8 cellular contexts compared by ENCODE assay signal in genomic region chr6:41560440-41561192, GRCh38. TPM values are rescaled to one million over a fixed set of nuclear protein-coding genes. Genes with fewer than 3 reads are reported as not detected.
A peak's percentile ranks its signal among the peaks of the same experiment; 100 is the strongest.
DNase-seq lines count a peak whose midpoint lies in the region; ATAC-seq, FAIRE-seq and TF ChIP-seq lines count a peak whose summit lies in the region.

No MANE protein-coding gene starts in this region.

- peak overlapping the region; percentile 87 for H3K27ac Mint-ChIP-seq in activated CD8-positive, alpha-beta T cell treated with anti-CD3 and anti-CD28 coated beads for 36 hours
- H3K27ac Mint-ChIP-seq in natural killer cell treated with Interleukin-12 subunit alpha and Interleukin-12 subunit beta and Interleukin-15 and Interleukin-18, amount 100 ng/mL, for 72 hours: peak overlapping the region; percentile 90 to 91

- H2BK15ac ChIP-seq in H1 (ENCODE audit: low read length): peak overlapping the region; percentile 37; the same call in 1 of the 2 replicates

- TF ChIP-seq RAD21 in H1 (IDR thresholded peaks at IDR 0.05 in 1 of 2, conservative IDR thresholded peaks at IDR 0.05 in 1 of 2; ENCODE audit: low read depth in 2 of 2, low read length in 2 of 2): no peak

- peaks cover 7% of the 10 kb centered on the region; the same call in 1 of the 2 replicates for H3K23me2 ChIP-seq in H1 (ENCODE audit: low read depth, low read length)

- H4K5ac ChIP-seq in H1 (ENCODE audit: insufficient read length, low read depth, low read length): no peak overlapping the region

- peak in 1 of 2 experiments; percentile 89 for DNase-seq in HL-60 (ENCODE audit: low read depth in 1 of 2, low spot score in 1 of 2)
- peak; percentile 94 for DNase-seq in activated CD8-positive, alpha-beta T cell treated with anti-CD3 and anti-CD28 coated beads for 36 hours
- DNase-seq in H1 (ENCODE audit: low read depth in 1 of 2, low spot score in 2 of 2): peak in 1 of 2 experiments; percentile 80
- peak; percentile 96 for DNase-seq in natural killer cell treated with Interleukin-12 subunit alpha and Interleukin-12 subunit beta and Interleukin-15 and Interleukin-18, amount 100 ng/mL, for 72 hours (ENCODE audit: low spot score)
- DNase-seq in stomach: peak; percentile 59
- no peak for DNase-seq in H4 (ENCODE audit: low spot score)
- no peak for DNase-seq in cerebellar nuclear complex (lab: John Stamatoyannopoulos, UW)

- H2BK12ac ChIP-seq in H1 (ENCODE audit: low read depth, low read length): peak overlapping the region; percentile 60; the same call in 1 of the 2 replicates

- peak overlapping the region; percentile 66 to 80 for H3K4me2 ChIP-seq in H1 (ENCODE audit: insufficient read depth in 1 of 2, low read depth in 2 of 2, low read length in 2 of 2)

- H3K27ac ChIP-seq in HL-60 (replicated peaks) (peak overlapping the region; percentile 66), H1 (ENCODE audit: low read depth, low read length) (no peak overlapping the region), stomach (peak overlapping the region; percentile 46 to 62 (median 60))

- no peak overlapping the region for H4K8ac ChIP-seq in H1 (ENCODE audit: extremely low read depth, insufficient read depth, low read length)

- no peak for FAIRE-seq in H1 (lab: Jason Lieb, UNC)

- peak overlapping the region; percentile 94; the same call in 1 of the 2 replicates for H2BK20ac ChIP-seq in H1 (ENCODE audit: low read length)

- no peak overlapping the region for H3K14ac ChIP-seq in H1 (ENCODE audit: insufficient read length)

- POLR2A ChIA-PET in activated CD8-positive, alpha-beta T cell treated with anti-CD3 and anti-CD28 coated beads for 36 hours (lab: Charles Lee): interaction anchor here (0.7 to 1.3 kb wide), 4 partner anchors 9 to 144 kb away, joined by 3 to 4 read pairs (median 3); no protein-coding TSS in a partner anchor
- POLR2A ChIA-PET in H1 (lab: Charles Lee; ENCODE audit: partially characterized antibody): interaction anchor here (0.6 to 3.9 kb wide), 7 partner anchors 10 to 152 kb away, joined by 3 to 24 read pairs (median 3); no protein-coding TSS in a partner anchor

- no peak overlapping the region for H2AFZ ChIP-seq in H1 (ENCODE audit: low read length)

- peaks cover 0 to 15% of the 10 kb centered on the region in 2 experiments for H4K20me1 ChIP-seq in H1 (replicated peaks in 1 of 2; ENCODE audit: control insufficient read depth in 1 of 2, insufficient read depth in 2 of 2, low read length in 2 of 2)

- TF ChIP-seq EP300 in H1 (IDR thresholded peaks at IDR 0.05; ENCODE audit: borderline replicate concordance in 1 of 2, low read depth in 2 of 2, low read length in 2 of 2): no peak
- TF ChIP-seq EP300 in stomach (IDR thresholded peaks at IDR 0.05): no peak

- peaks cover 22% of the 10 kb centered on the region for H3K4me1 Mint-ChIP-seq in activated CD8-positive, alpha-beta T cell treated with anti-CD3 and anti-CD28 coated beads for 36 hours (ENCODE audit: low read depth)
- H3K4me1 Mint-ChIP-seq in natural killer cell treated with Interleukin-12 subunit alpha and Interleukin-12 subunit beta and Interleukin-15 and Interleukin-18, amount 100 ng/mL, for 72 hours (ENCODE audit: low read depth in 2 of 2): peaks cover 42 to 64% of the 10 kb centered on the region in 2 donors

- H3K18ac ChIP-seq in H1 (ENCODE audit: extremely low read depth, low read length): peak overlapping the region; percentile 84

- H3K4ac ChIP-seq in H1 (replicated peaks; ENCODE audit: insufficient read length, low read depth, low read length): peak overlapping the region; percentile 24

- TF ChIP-seq POLR2A in H1 (IDR thresholded peaks at IDR 0.05; ENCODE audit: control extremely low read depth in 1 of 2, low read depth in 2 of 2, low read length in 2 of 2) (no peak), stomach (IDR thresholded peaks at IDR 0.05) (no peak)

- H3K27me3 ChIP-seq in HL-60 (ENCODE audit: insufficient read depth, poor library complexity, severe bottlenecking) (no peaks in the 10 kb centered on the region), H1 (replicated peaks in 1 of 4; ENCODE audit: control insufficient read depth in 3 of 4, extremely low read depth in 1 of 4, insufficient read depth in 3 of 4, low read length in 3 of 4) (peaks cover 0 to 16% (median 12%) of the 10 kb centered on the region in 4 experiments; a peak in 5 of 7 replicates), stomach (no peaks in the 10 kb centered on the region)

- no peak overlapping the region for H3K4me3 ChIP-seq in HL-60 (replicated peaks; ENCODE audit: insufficient read depth, low read length)
- H3K4me3 ChIP-seq in H1 (ENCODE audit: extremely low read depth in 1 of 4, insufficient read depth in 2 of 4, low read depth in 3 of 4, low read length in 4 of 4): peak overlapping the region; percentile 56 to 76 (median 72)
- peak overlapping the region; percentile 34 to 51 (median 40) for H3K4me3 ChIP-seq in stomach

- CTCF ChIA-PET in activated CD8-positive, alpha-beta T cell treated with anti-CD3 and anti-CD28 coated beads for 36 hours (lab: Charles Lee): interaction anchor here (1.1 kb wide), 1 partner anchor 136 kb away, joined by 4 read pairs; no protein-coding TSS in a partner anchor
- CTCF ChIA-PET in H1 (lab: Charles Lee; ENCODE audit: partially characterized antibody): interaction anchor here (0.6 to 3.2 kb wide), 7 partner anchors 17 to 468 kb away, joined by 3 to 14 read pairs (median 6); no protein-coding TSS in a partner anchor

- peaks cover 5% of the 10 kb centered on the region for H3K36me3 Mint-ChIP-seq in activated CD8-positive, alpha-beta T cell treated with anti-CD3 and anti-CD28 coated beads for 36 hours (ENCODE audit: low read depth)
- H3K36me3 Mint-ChIP-seq in natural killer cell treated with Interleukin-12 subunit alpha and Interleukin-12 subunit beta and Interleukin-15 and Interleukin-18, amount 100 ng/mL, for 72 hours: no peaks in the 10 kb centered on the region

- H2BK5ac ChIP-seq in H1 (ENCODE audit: low read depth, low read length): peak overlapping the region; percentile 37; the same call in 1 of the 2 replicates

- H3K4me3 Mint-ChIP-seq in activated CD8-positive, alpha-beta T cell treated with anti-CD3 and anti-CD28 coated beads for 36 hours: peak overlapping the region; percentile 79
- H3K4me3 Mint-ChIP-seq in natural killer cell treated with Interleukin-12 subunit alpha and Interleukin-12 subunit beta and Interleukin-15 and Interleukin-18, amount 100 ng/mL, for 72 hours: peak overlapping the region; percentile 87

- H3K4me1 ChIP-seq in H1 (replicated peaks in 1 of 4; ENCODE audit: control insufficient read depth in 3 of 4, insufficient read depth in 4 of 4, low read length in 3 of 4) (peaks cover 24 to 39% (median 29%) of the 10 kb centered on the region in 4 experiments), stomach (peaks cover 33 to 77% (median 60%) of the 10 kb centered on the region in 4 donors)

- no peak overlapping the region for H2BK120ac ChIP-seq in H1 (replicated peaks; ENCODE audit: low read depth, low read length)

- no peak for TF ChIP-seq CTCF in HL-60 (IDR thresholded peaks at IDR 0.05; ENCODE audit: insufficient read depth, low read length)
- TF ChIP-seq CTCF in activated CD8-positive, alpha-beta T cell treated with anti-CD3 and anti-CD28 coated beads for 36 hours (IDR thresholded peaks at IDR 0.05): no peak
- TF ChIP-seq CTCF in H1 (IDR thresholded peaks at IDR 0.05; ENCODE audit: control extremely low read depth in 1 of 3, insufficient read depth in 1 of 3, low read depth in 1 of 3, low read length in 3 of 3): no peak
- TF ChIP-seq CTCF in stomach (IDR thresholded peaks at IDR 0.05): no peak

- 0 out of 2 replicates have a peak, but pooled peaks cover 3% of the 10 kb centered on the region for H3K79me1 ChIP-seq in H1 (ENCODE audit: low read depth, low read length)

- H3K56ac ChIP-seq in H1 (replicated peaks; ENCODE audit: insufficient read length, low read depth, low read length): no peak overlapping the region

- intact Hi-C loops in activated CD8-positive, alpha-beta T cell treated with anti-CD3 and anti-CD28 coated beads for 36 hours (cut with micrococcal nuclease): no loop called here
- intact Hi-C loops in stomach (cut with DNase I; ENCODE audit: low total_unique reads): no loop called here

- H3K9me3 Mint-ChIP-seq in activated CD8-positive, alpha-beta T cell treated with anti-CD3 and anti-CD28 coated beads for 36 hours: no peaks in the 10 kb centered on the region
- no peaks in the 10 kb centered on the region for H3K9me3 Mint-ChIP-seq in natural killer cell treated with Interleukin-12 subunit alpha and Interleukin-12 subunit beta and Interleukin-15 and Interleukin-18, amount 100 ng/mL, for 72 hours

- no peaks in the 10 kb centered on the region for H3K9me3 ChIP-seq in H1 (ENCODE audit: insufficient read depth in 2 of 2, low read depth in 1 of 2, low read length in 1 of 2)
- H3K9me3 ChIP-seq in stomach: no peaks in the 10 kb centered on the region

- peak overlapping the region; percentile 36 for H4K91ac ChIP-seq in H1 (replicated peaks; ENCODE audit: insufficient read length, low read length)

- ATAC-seq in GM19043 (IDR thresholded peaks at IDR 0.05; ENCODE audit: low read depth, unreplicated experiment): peak; percentile 73
- peak; percentile 98 for ATAC-seq in activated CD8-positive, alpha-beta T cell treated with anti-CD3 and anti-CD28 coated beads for 36 hours
- ATAC-seq in natural killer cell treated with Interleukin-12 subunit alpha and Interleukin-12 subunit beta and Interleukin-15 and Interleukin-18, amount 100 ng/mL, for 72 hours: peak; percentile 96 to 97

- peak overlapping the region in 2 of 4 experiments; percentile 8 to 22; a peak in 1 of 7 replicates for H3K9ac ChIP-seq in H1 (replicated peaks in 1 of 4; ENCODE audit: extremely low read depth in 1 of 4, low read depth in 3 of 4, low read length in 3 of 4)

- H2AK5ac ChIP-seq in H1 (ENCODE audit: low read depth, low read length): 0 out of 2 replicates have a peak overlapping the region, but pooled peaks have one; percentile 68

- 8% methylated on average over 25 of the region's 53 CpGs; no CpG with 5 or more reads in 1 of the 2 experiments for WGBS in H1 (ENCODE audit: extremely low coverage in 1 of 2, insufficient coverage in 1 of 2, insufficient read length in 1 of 2, insufficient replicate concordance in 2 of 2, low coverage in 1 of 2, low lambda C conversion rate in 2 of 2, missing lambda C conversion rate in 1 of 2), 2 experiments
- WGBS in stomach, 5 donors: 21 to 48% (median 23%) methylated on average over 44 to 53 of the region's 53 CpGs

- no peak overlapping the region for H3K23ac ChIP-seq in H1 (ENCODE audit: insufficient read length)

- H3K36me3 ChIP-seq in H1 (ENCODE audit: control insufficient read depth in 2 of 4, insufficient read depth in 4 of 4, low read length in 3 of 4) (no peaks in the 10 kb centered on the region), stomach (peaks cover under 1 to 12% (median 7%) of the 10 kb centered on the region in 4 donors)

- peaks cover 0 to 12% of the 10 kb centered on the region in 2 experiments; a peak in 2 of 4 replicates for H3K79me2 ChIP-seq in H1 (ENCODE audit: control insufficient read depth in 1 of 2, insufficient read depth in 2 of 2, low read length in 2 of 2)

- H3K27me3 Mint-ChIP-seq in activated CD8-positive, alpha-beta T cell treated with anti-CD3 and anti-CD28 coated beads for 36 hours: peaks cover 7% of the 10 kb centered on the region
- H3K27me3 Mint-ChIP-seq in natural killer cell treated with Interleukin-12 subunit alpha and Interleukin-12 subunit beta and Interleukin-15 and Interleukin-18, amount 100 ng/mL, for 72 hours: no peaks in the 10 kb centered on the region

RNA-seq across cellular contexts. Expression of gene FOXP4, which starts 14.4 kb away (rescaled TPM):
- 10 to 100 TPM; 11.0 to 11.8 TPM for total RNA-seq in activated CD8-positive, alpha-beta T cell treated with anti-CD3 and anti-CD28 coated beads for 36 hours
- 13.3 and 14.7 TPM in 2 replicates for total RNA-seq in H1 (2021; fragmentation: NEBNext Ultra II Directional; extraction: Animal tissue kit (Norgen Biotek cat#: 25700))
- polyA plus RNA-seq in H1 (2011; rRNA removed) (4.8 and 6.7 TPM in 2 replicates), stomach (10 to 100 TPM; 14.3 to 33.7 (median 27.6) TPM)
- 2.2 TPM for polyA plus RNA-seq in H1 (2011; cell fraction: cytosol; rRNA removed)
- 8.8 TPM for polyA plus RNA-seq in H1 (2011; cell fraction: nucleus; rRNA removed)
- 9.6 to 20.8 TPM (median 19.1 TPM) in 4 replicates for polyA plus RNA-seq in H1 (2012, experiment 1 of 2)
- 13.4 TPM for polyA plus RNA-seq in H1 (2012, experiment 2 of 2)
- 5.1 TPM for polyA plus RNA-seq in H1 (2013, experiment 1 of 2)
- polyA plus RNA-seq in H1 (2013, experiment 2 of 2): 5.1 TPM
- 2.0 and 2.4 TPM in 2 replicates for polyA minus RNA-seq in H1 (2011; rRNA and poly(A)+ RNA removed)
- polyA minus RNA-seq in H1 (2011; cell fraction: cytosol; rRNA and poly(A)+ RNA removed): 9.3 TPM
- 5.1 TPM for polyA minus RNA-seq in H1 (2011; cell fraction: nucleus; rRNA and poly(A)+ RNA removed)
- 100 to 1,000 TPM in 1 of 2 donors, 10 to 100 TPM in 1; 52.4 to 110 TPM for total RNA-seq in natural killer cell treated with Interleukin-12 subunit alpha and Interleukin-12 subunit beta and Interleukin-15 and Interleukin-18, amount 100 ng/mL, for 72 hours
- total RNA-seq in stomach: 10 to 100 TPM in 4 of 5 donors, 1 to 10 TPM in 1; 7.9 to 70.4 (median 40.3) TPM
- total RNA-seq in H4 (2014; rRNA removed; shearing (Covaris generic)): 2.7 and 3.1 TPM in 2 replicates

Comparison
In these comparisons a context has a peak if more than half of its experiments do, and no peak if none do; other contexts are left out.
1. DNase-seq: peak in activated CD8-positive, alpha-beta T cell treated with anti-CD3 and anti-CD28 coated beads for 36 hours (single experiment), natural killer cell treated with Interleukin-12 subunit alpha and Interleukin-12 subunit beta and Interleukin-15 and Interleukin-18, amount 100 ng/mL, for 72 hours (single experiment) and stomach (single experiment); none in H4 (single experiment) and cerebellar nuclear complex (0 of 2).
2. Peak in every context shown above with its lines, with median percentiles within 50 percentile points of each other: ATAC-seq.